8 cellular contexts compared by ENCODE assay signal in the genomic region with DNA sequence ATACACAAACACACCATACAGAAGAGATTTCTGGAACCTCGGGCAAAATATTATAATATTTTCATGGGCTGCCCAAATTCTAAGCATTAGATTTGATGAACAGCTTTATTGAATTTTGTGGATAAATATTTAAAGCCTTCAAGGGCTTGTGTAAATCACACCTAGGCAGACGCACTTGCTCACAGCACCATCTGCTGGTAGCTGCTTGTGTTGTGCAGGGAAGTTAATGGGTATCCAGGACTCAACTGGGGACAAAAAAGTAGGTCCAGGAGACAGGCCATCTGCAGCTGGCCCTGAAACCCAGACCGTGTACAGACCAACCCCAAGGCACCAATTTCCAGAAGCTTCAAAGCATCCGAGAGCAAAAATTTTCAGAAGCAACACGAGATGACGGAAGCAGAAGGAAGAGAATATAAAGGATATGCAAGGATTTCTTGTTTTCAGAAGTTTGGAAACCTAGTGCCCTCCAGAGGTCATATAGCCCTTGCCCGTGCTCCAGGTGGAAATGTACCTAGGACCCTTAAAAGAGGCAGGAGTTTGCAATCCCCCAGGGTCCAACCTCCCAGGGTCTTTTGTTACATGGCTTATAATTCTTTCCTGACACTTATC.
A peak's percentile ranks its signal among the peaks of the same experiment; 100 is the strongest.
DNase-seq lines count a peak whose midpoint lies in the region; ATAC-seq and TF ChIP-seq lines count a peak whose summit lies in the region.

No MANE protein-coding gene starts in this region.

- ATAC-seq in GM18511 (IDR thresholded peaks at IDR 0.05; ENCODE audit: unreplicated experiment) = peak; percentile 76
- ATAC-seq in HG03565 (IDR thresholded peaks at IDR 0.05; ENCODE audit: unreplicated experiment) = peak; percentile 60
- ATAC-seq in T-helper 17 cell = no peak

- no peaks in the 10 kb centered on the region for H3K4me1 ChIP-seq in BE2C

- TF ChIP-seq CTCF in BE2C (IDR thresholded peaks at IDR 0.05; ENCODE audit: low read depth, low read length) (peak; percentile 93), brain (conservative IDR thresholded peaks at IDR 0.05) (peak; percentile 93 to 95)

- H3K9me3 Mint-ChIP-seq in brain = peaks cover 0 to 2% (median 0%) of the 10 kb centered on the region in 5 experiments

- H3K4me1 Mint-ChIP-seq in brain = peaks cover 10% of the 10 kb centered on the region
- H3K4me1 Mint-ChIP-seq in T-helper 17 cell = peaks cover 2% of the 10 kb centered on the region

- H3K36me3 Mint-ChIP-seq in brain = no peaks in the 10 kb centered on the region
- H3K36me3 Mint-ChIP-seq in T-helper 17 cell (ENCODE audit: low read depth) = peaks cover 5% of the 10 kb centered on the region

- no peaks in the 10 kb centered on the region for H3K9me3 ChIP-seq in BE2C
- no peaks in the 10 kb centered on the region for H3K9me3 ChIP-seq in T-helper 17 cell (ENCODE audit: control insufficient read depth, low read length, poor library complexity, severe bottlenecking)

- DNase-seq in BE2C (peak; percentile 74), NCI-H82 (lab: John Stamatoyannopoulos, UW) (peak; percentile 80), inferior parietal cortex (ENCODE audit: extremely low spot score) (peak; percentile 87), T-helper 17 cell (no peak)
- peak; percentile 9 to 15 for DNase-seq in stimulated activated CD4-positive, alpha-beta T cell treated with anti-CD3 and anti-CD28 coated beads, Interleukin-4, amount 100 ng/mL, for 48 hours (ENCODE audit: low read depth in 2 of 2)

- no peaks in the 10 kb centered on the region for H3K36me3 ChIP-seq in BE2C

- H3K27ac Mint-ChIP-seq in brain (peak overlapping the region in 3 of 5 experiments; percentile 21 to 71 (median 30)), T-helper 17 cell (no peak overlapping the region)

- H3K27me3 ChIP-seq in BE2C = no peaks in the 10 kb centered on the region

- H3K4me3 ChIP-seq in BE2C (ENCODE audit: low read depth, low read length) = no peak overlapping the region

- no peak overlapping the region for H3K4me3 Mint-ChIP-seq in brain
- no peak overlapping the region for H3K4me3 Mint-ChIP-seq in T-helper 17 cell

- peaks cover 3% of the 10 kb centered on the region for H3K27me3 Mint-ChIP-seq in brain
- H3K27me3 Mint-ChIP-seq in T-helper 17 cell = peaks cover 14% of the 10 kb centered on the region

Comparison
In these comparisons a context has a peak if more than half of its experiments do, and no peak if none do; other contexts are left out.
1. DNase-seq: peak in BE2C (single experiment), NCI-H82 (single experiment), inferior parietal cortex (single experiment) and stimulated activated CD4-positive, alpha-beta T cell treated with anti-CD3 and anti-CD28 coated beads, Interleukin-4, amount 100 ng/mL, for 48 hours (2 of 2); none in T-helper 17 cell (0 of 3).